Comparison of ENCODE assay signal across 17 cellular contexts in genomic region chr17:63382136-63382535, GRCh38.
"Had no signal": no experiment of that assay in that cellular context is flagged by ENCODE, and none has a peak within 500 bp of the region (broad histone marks: within the 10 kb centered on the region; RNA-seq: fewer than 3 reads in every experiment).

No MANE protein-coding gene starts in this region.

- H3K9me3 Mint-ChIP-seq: effector memory CD8-positive, alpha-beta T cell; natural killer cell treated with Interleukin-12 subunit alpha and Interleukin-12 subunit beta and Interleukin-15 and Interleukin-18, amount 100 ng/mL, for 72 hours had no signal

- H3K4me3 Mint-ChIP-seq: activated CD4-positive, alpha-beta T cell treated with anti-CD3 and anti-CD28 coated beads, Interleukin-2, amount 10 ng/mL, durations not matched to agents 24 days and 14 days; activated CD8-positive, alpha-beta T cell treated with anti-CD3 and anti-CD28 coated beads, Interleukin-2, amount 10 ng/mL, durations not matched to agents 7 days and 5 days; dendritic cell treated with granulocyte-macrophage colony-stimulating factor and Interleukin-4, amounts not matched to agents 40 ng/mL and 50 ng/mL, for 4 days; effector memory CD8-positive, alpha-beta T cell; natural killer cell treated with Interleukin-12 subunit alpha and Interleukin-12 subunit beta and Interleukin-15 and Interleukin-18, amount 100 ng/mL, for 72 hours; T-helper 2 cell treated with Interferon-gamma antibody and Interleukin-4, amounts not matched to agents 5 μg/mL and 100 μg/mL, for 36 hours had no signal

- H3K9me3 ChIP-seq: transverse colon, vagina had no signal

- H3K36me3 ChIP-seq: transverse colon, vagina had no signal

- H3K4me1 ChIP-seq: transverse colon, vagina had no signal

- H3K4me3 ChIP-seq: transverse colon, vagina had no signal

- H3K27me3 Mint-ChIP-seq: dendritic cell treated with granulocyte-macrophage colony-stimulating factor and Interleukin-4, amounts not matched to agents 40 ng/mL and 50 ng/mL, for 4 days; effector memory CD8-positive, alpha-beta T cell; natural killer cell treated with Interleukin-12 subunit alpha and Interleukin-12 subunit beta and Interleukin-15 and Interleukin-18, amount 100 ng/mL, for 72 hours had no signal

- H3K27me3 ChIP-seq: transverse colon, vagina had no signal

- ATAC-seq: activated CD8-positive, alpha-beta T cell treated with anti-CD3 and anti-CD28 coated beads, Interleukin-2, amount 10 ng/mL, durations not matched to agents 7 days and 5 days; activated naive CD4-positive, alpha-beta T cell treated with anti-CD3 and anti-CD28 coated beads, Interleukin-2, amount 50 U/mL, for 72 hours; effector memory CD8-positive, alpha-beta T cell; natural killer cell treated with Interleukin-12 subunit alpha and Interleukin-12 subunit beta and Interleukin-15 and Interleukin-18, amount 100 ng/mL, for 72 hours; right cardiac atrium; stimulated activated naive CD8-positive, alpha-beta T cell treated with anti-CD3 and anti-CD28 coated beads, Interleukin-15, Interleukin-2, amounts not matched to agents 100 U/mL and 50 U/mL, for 24 hours had no signal

- H3K4me1 Mint-ChIP-seq: activated CD4-positive, alpha-beta T cell treated with anti-CD3 and anti-CD28 coated beads, Interleukin-2, amount 10 ng/mL, durations not matched to agents 24 days and 14 days had no signal

- H3K27ac ChIP-seq: epithelial cell of prostate, transverse colon, vagina had no signal

- H3K27ac Mint-ChIP-seq: activated CD4-positive, alpha-beta T cell treated with anti-CD3 and anti-CD28 coated beads, Interleukin-2, amount 10 ng/mL, durations not matched to agents 24 days and 14 days; activated CD8-positive, alpha-beta T cell treated with anti-CD3 and anti-CD28 coated beads, Interleukin-2, amount 10 ng/mL, durations not matched to agents 7 days and 5 days; activated naive CD4-positive, alpha-beta T cell treated with anti-CD3 and anti-CD28 coated beads, Interleukin-2, amount 50 U/mL, for 72 hours; dendritic cell treated with granulocyte-macrophage colony-stimulating factor and Interleukin-4, amounts not matched to agents 40 ng/mL and 50 ng/mL, for 4 days; effector memory CD8-positive, alpha-beta T cell; natural killer cell treated with Interleukin-12 subunit alpha and Interleukin-12 subunit beta and Interleukin-15 and Interleukin-18, amount 100 ng/mL, for 72 hours; T-helper 2 cell treated with Interferon-gamma antibody and Interleukin-4, amounts not matched to agents 5 μg/mL and 100 μg/mL, for 36 hours had no signal

- DNase-seq: activated CD4-positive, alpha-beta T cell treated with anti-CD3 and anti-CD28 coated beads, Interleukin-2, amount 10 ng/mL, durations not matched to agents 24 days and 14 days; activated CD4-positive, CD25-positive, alpha-beta regulatory T cell; activated CD8-positive, alpha-beta memory T cell treated with anti-CD3 and anti-CD28 coated beads, Interleukin-2, amount 50 U/mL, for 4 hours; activated CD8-positive, alpha-beta T cell treated with anti-CD3 and anti-CD28 coated beads, Interleukin-2, amount 10 ng/mL, durations not matched to agents 7 days and 5 days; activated gamma-delta T cell; activated T-cell treated with anti-CD3 and anti-CD28 coated beads, Interleukin-2, amount 50 U/mL, for 48 hours; effector memory CD8-positive, alpha-beta T cell; glutamatergic neuron; right cardiac atrium; stimulated activated naive CD8-positive, alpha-beta T cell treated with anti-CD3 and anti-CD28 coated beads, Interleukin-15, Interleukin-2, amounts not matched to agents 100 U/mL and 50 U/mL, for 24 hours; transverse colon had no signal
